13 cellular contexts compared by ENCODE assay signal in genomic region chr5:131974956-131975726, GRCh38. TPM values are rescaled to one million over a fixed set of nuclear protein-coding genes. Genes with fewer than 3 reads are reported as not detected.
DNase-seq lines count a peak whose midpoint lies in the region; TF ChIP-seq lines count a peak whose summit lies in the region.
"Had no signal": no experiment of that assay in that cellular context is flagged by ENCODE, and none has a peak within 500 bp of the region (broad histone marks: within the 10 kb centered on the region; RNA-seq: fewer than 3 reads in every experiment).

No MANE protein-coding gene starts in this region.

- no peaks in the 10 kb centered on the region for H3K9me3 ChIP-seq in BE2C
- H3K9me3 ChIP-seq: tibial artery had no signal

- TF ChIP-seq CTCF in BE2C (IDR thresholded peaks at IDR 0.05; ENCODE audit: low read depth, low read length): no peak

- peak overlapping the region; percentile 84 for H3K4me3 Mint-ChIP-seq in activated CD4-positive, alpha-beta T cell treated with anti-CD3 and anti-CD28 coated beads, Interleukin-2, amount 10 ng/mL, durations not matched to agents 24 days and 14 days
- peak overlapping the region; percentile 72 for H3K4me3 Mint-ChIP-seq in activated T-helper 1 cell treated with anti-CD3 and anti-CD28 coated beads, Interleukin-12 subunit alpha, Interleukin-12 subunit beta, Interleukin-2, Interleukin-4 antibody, amounts not matched to agents 30 ng/mL and 10 ng/mL and 1 ng/mL, durations not matched to agents 14 hours and 24 hours and 36 hours
- peak overlapping the region; percentile 31 for H3K4me3 Mint-ChIP-seq in stimulated activated naive CD8-positive, alpha-beta T cell treated with anti-CD3 and anti-CD28 coated beads, Interleukin-15, Interleukin-2, amounts not matched to agents 100 ng/mL and 50 ng/mL, for 24 hours

- peaks cover 2% of the 10 kb centered on the region for H3K27me3 Mint-ChIP-seq in activated CD4-positive, alpha-beta T cell treated with anti-CD3 and anti-CD28 coated beads, Interleukin-2, amount 10 ng/mL, durations not matched to agents 24 days and 14 days
- peaks cover 8% of the 10 kb centered on the region for H3K27me3 Mint-ChIP-seq in activated T-helper 1 cell treated with anti-CD3 and anti-CD28 coated beads, Interleukin-12 subunit alpha, Interleukin-12 subunit beta, Interleukin-2, Interleukin-4 antibody, amounts not matched to agents 30 ng/mL and 10 ng/mL and 1 ng/mL, durations not matched to agents 14 hours and 24 hours and 36 hours (ENCODE audit: insufficient read depth)
- H3K27me3 Mint-ChIP-seq in stimulated activated naive CD8-positive, alpha-beta T cell treated with anti-CD3 and anti-CD28 coated beads, Interleukin-15, Interleukin-2, amounts not matched to agents 100 ng/mL and 50 ng/mL, for 24 hours: no peaks in the 10 kb centered on the region

- TF ChIP-seq POLR2A in erythroblast (IDR thresholded peaks at IDR 0.05; ENCODE audit: low read length): no peak

- H3K4me1 Mint-ChIP-seq in activated CD4-positive, alpha-beta T cell treated with anti-CD3 and anti-CD28 coated beads, Interleukin-2, amount 10 ng/mL, durations not matched to agents 24 days and 14 days: peaks cover 30% of the 10 kb centered on the region
- peaks cover 43% of the 10 kb centered on the region for H3K4me1 Mint-ChIP-seq in activated T-helper 1 cell treated with anti-CD3 and anti-CD28 coated beads, Interleukin-12 subunit alpha, Interleukin-12 subunit beta, Interleukin-2, Interleukin-4 antibody, amounts not matched to agents 30 ng/mL and 10 ng/mL and 1 ng/mL, durations not matched to agents 14 hours and 24 hours and 36 hours (ENCODE audit: low read depth)
- peaks cover 39% of the 10 kb centered on the region for H3K4me1 Mint-ChIP-seq in stimulated activated naive CD8-positive, alpha-beta T cell treated with anti-CD3 and anti-CD28 coated beads, Interleukin-15, Interleukin-2, amounts not matched to agents 100 ng/mL and 50 ng/mL, for 24 hours (ENCODE audit: low read depth)

- H3K27me3 ChIP-seq in BE2C: no peaks in the 10 kb centered on the region
- H3K27me3 ChIP-seq: tibial artery had no signal

- peak; percentile 76 for DNase-seq in activated CD4-positive, alpha-beta T cell treated with anti-CD3 and anti-CD28 coated beads, Interleukin-2, amount 10 ng/mL, durations not matched to agents 24 days and 14 days
- DNase-seq in activated CD4-positive, alpha-beta T cell treated with anti-CD3 and anti-CD28 coated beads, Interleukin-2, amount 50 U/mL, for 4 hours: no peak
- peak; percentile 32 for DNase-seq in activated T-helper 1 cell treated with anti-CD3 and anti-CD28 coated beads, Interleukin-12 subunit alpha, Interleukin-12 subunit beta, Interleukin-2, Interleukin-4 antibody, amounts not matched to agents 30 ng/mL and 10 ng/mL and 1 ng/mL, durations not matched to agents 14 hours and 24 hours and 36 hours (ENCODE audit: low spot score)
- DNase-seq in iPS-NIHi11 (ENCODE audit: low spot score) (peak; percentile 33), erythroblast (lab: John Stamatoyannopoulos, UW) (no peak), BE2C (no peak)
- no peak for DNase-seq in stimulated activated CD8-positive, alpha-beta memory T cell treated with anti-CD3 and anti-CD28 coated beads, Interleukin-4, amount 100 ng/mL, for 48 hours
- DNase-seq: DMS153, NCI-H1694, SIG-M5, tibial artery had no signal

- no peaks in the 10 kb centered on the region for H3K4me1 ChIP-seq in BE2C
- H3K4me1 ChIP-seq: tibial artery had no signal

- peaks cover 16% of the 10 kb centered on the region for H3K36me3 Mint-ChIP-seq in activated CD4-positive, alpha-beta T cell treated with anti-CD3 and anti-CD28 coated beads, Interleukin-2, amount 10 ng/mL, durations not matched to agents 24 days and 14 days (ENCODE audit: low read depth)
- peaks cover 17% of the 10 kb centered on the region for H3K36me3 Mint-ChIP-seq in activated T-helper 1 cell treated with anti-CD3 and anti-CD28 coated beads, Interleukin-12 subunit alpha, Interleukin-12 subunit beta, Interleukin-2, Interleukin-4 antibody, amounts not matched to agents 30 ng/mL and 10 ng/mL and 1 ng/mL, durations not matched to agents 14 hours and 24 hours and 36 hours (ENCODE audit: low read depth)
- peaks cover 3% of the 10 kb centered on the region for H3K36me3 Mint-ChIP-seq in stimulated activated naive CD8-positive, alpha-beta T cell treated with anti-CD3 and anti-CD28 coated beads, Interleukin-15, Interleukin-2, amounts not matched to agents 100 ng/mL and 50 ng/mL, for 24 hours (ENCODE audit: low read depth)

- no peak overlapping the region for H3K4me3 ChIP-seq in BE2C (ENCODE audit: low read depth, low read length)
- H3K4me3 ChIP-seq: tibial artery had no signal

- H3K9me3 Mint-ChIP-seq in activated CD4-positive, alpha-beta T cell treated with anti-CD3 and anti-CD28 coated beads, Interleukin-2, amount 10 ng/mL, durations not matched to agents 24 days and 14 days: no peaks in the 10 kb centered on the region
- H3K9me3 Mint-ChIP-seq in activated T-helper 1 cell treated with anti-CD3 and anti-CD28 coated beads, Interleukin-12 subunit alpha, Interleukin-12 subunit beta, Interleukin-2, Interleukin-4 antibody, amounts not matched to agents 30 ng/mL and 10 ng/mL and 1 ng/mL, durations not matched to agents 14 hours and 24 hours and 36 hours: no peaks in the 10 kb centered on the region
- no peaks in the 10 kb centered on the region for H3K9me3 Mint-ChIP-seq in stimulated activated naive CD8-positive, alpha-beta T cell treated with anti-CD3 and anti-CD28 coated beads, Interleukin-15, Interleukin-2, amounts not matched to agents 100 ng/mL and 50 ng/mL, for 24 hours

- intact Hi-C loops in activated CD4-positive, alpha-beta T cell treated with anti-CD3 and anti-CD28 coated beads, Interleukin-2, amount 10 ng/mL, durations not matched to agents 24 days and 14 days (cut with micrococcal nuclease): no loop called here
- intact Hi-C loops in activated T-helper 1 cell treated with anti-CD3 and anti-CD28 coated beads, Interleukin-12 subunit alpha, Interleukin-12 subunit beta, Interleukin-2, Interleukin-4 antibody, amounts not matched to agents 30 ng/mL and 10 ng/mL and 1 ng/mL, durations not matched to agents 14 hours and 24 hours and 36 hours (cut with micrococcal nuclease): no loop called here

- peak overlapping the region; percentile 91 for H3K27ac Mint-ChIP-seq in activated CD4-positive, alpha-beta T cell treated with anti-CD3 and anti-CD28 coated beads, Interleukin-2, amount 10 ng/mL, durations not matched to agents 24 days and 14 days
- peak overlapping the region; percentile 89 for H3K27ac Mint-ChIP-seq in activated T-helper 1 cell treated with anti-CD3 and anti-CD28 coated beads, Interleukin-12 subunit alpha, Interleukin-12 subunit beta, Interleukin-2, Interleukin-4 antibody, amounts not matched to agents 30 ng/mL and 10 ng/mL and 1 ng/mL, durations not matched to agents 14 hours and 24 hours and 36 hours
- peak overlapping the region; percentile 62 for H3K27ac Mint-ChIP-seq in stimulated activated naive CD8-positive, alpha-beta T cell treated with anti-CD3 and anti-CD28 coated beads, Interleukin-15, Interleukin-2, amounts not matched to agents 100 ng/mL and 50 ng/mL, for 24 hours

- H3K36me3 ChIP-seq in BE2C: no peaks in the 10 kb centered on the region
- H3K36me3 ChIP-seq: tibial artery had no signal

RNA-seq across cellular contexts. Expression of gene MEIKIN, which starts 29.7 kb away (rescaled TPM):
- total RNA-seq in activated CD4-positive, alpha-beta T cell treated with anti-CD3 and anti-CD28 coated beads, Interleukin-2, amount 10 ng/mL, durations not matched to agents 24 days and 14 days: not detected in 2 replicates
- total RNA-seq in activated T-helper 1 cell treated with anti-CD3 and anti-CD28 coated beads, Interleukin-12 subunit alpha, Interleukin-12 subunit beta, Interleukin-2, Interleukin-4 antibody, amounts not matched to agents 30 ng/mL and 10 ng/mL and 1 ng/mL, durations not matched to agents 14 hours and 24 hours and 36 hours: not detected in 2 replicates
- polyA plus RNA-seq in BE2C (2012; ENCODE audit: insufficient read depth, insufficient read length, low read depth): not detected
- total RNA-seq: sciatic nerve had no signal

RNA-seq across cellular contexts. Expression of gene ACSL6, which starts 36.3 kb away (rescaled TPM):
- total RNA-seq in activated CD4-positive, alpha-beta T cell treated with anti-CD3 and anti-CD28 coated beads, Interleukin-2, amount 10 ng/mL, durations not matched to agents 24 days and 14 days: 36.9 and 39.6 TPM in 2 replicates
- total RNA-seq in activated T-helper 1 cell treated with anti-CD3 and anti-CD28 coated beads, Interleukin-12 subunit alpha, Interleukin-12 subunit beta, Interleukin-2, Interleukin-4 antibody, amounts not matched to agents 30 ng/mL and 10 ng/mL and 1 ng/mL, durations not matched to agents 14 hours and 24 hours and 36 hours: 48.1 and 50.6 TPM in 2 replicates
- 1.9 TPM for polyA plus RNA-seq in BE2C (2012; ENCODE audit: insufficient read depth, insufficient read length, low read depth)

Comparison
In these comparisons a context has a peak if more than half of its experiments do, and no peak if none do; other contexts are left out.
1. DNase-seq: peak in activated CD4-positive, alpha-beta T cell treated with anti-CD3 and anti-CD28 coated beads, Interleukin-2, amount 10 ng/mL, durations not matched to agents 24 days and 14 days (single experiment), activated T-helper 1 cell treated with anti-CD3 and anti-CD28 coated beads, Interleukin-12 subunit alpha, Interleukin-12 subunit beta, Interleukin-2, Interleukin-4 antibody, amounts not matched to agents 30 ng/mL and 10 ng/mL and 1 ng/mL, durations not matched to agents 14 hours and 24 hours and 36 hours (single experiment) and iPS-NIHi11 (single experiment); none in activated CD4-positive, alpha-beta T cell treated with anti-CD3 and anti-CD28 coated beads, Interleukin-2, amount 50 U/mL, for 4 hours (0 of 2), erythroblast (0 of 2), stimulated activated CD8-positive, alpha-beta memory T cell treated with anti-CD3 and anti-CD28 coated beads, Interleukin-4, amount 100 ng/mL, for 48 hours (single experiment) and BE2C (single experiment).
2. H3K4me3 Mint-ChIP-seq: peak in every context shown above with its lines; median percentile 84 in activated CD4-positive, alpha-beta T cell treated with anti-CD3 and anti-CD28 coated beads, Interleukin-2, amount 10 ng/mL, durations not matched to agents 24 days and 14 days; 72 in activated T-helper 1 cell treated with anti-CD3 and anti-CD28 coated beads, Interleukin-12 subunit alpha, Interleukin-12 subunit beta, Interleukin-2, Interleukin-4 antibody, amounts not matched to agents 30 ng/mL and 10 ng/mL and 1 ng/mL, durations not matched to agents 14 hours and 24 hours and 36 hours; 31 in stimulated activated naive CD8-positive, alpha-beta T cell treated with anti-CD3 and anti-CD28 coated beads, Interleukin-15, Interleukin-2, amounts not matched to agents 100 ng/mL and 50 ng/mL, for 24 hours.
3. Peak in every context shown above with its lines, with median percentiles within 50 percentile points of each other: H3K27ac Mint-ChIP-seq.